22 cellular contexts compared by ENCODE assay signal in genomic region chr5:41094871-41095270, GRCh38. TPM values are rescaled to one million over a fixed set of nuclear protein-coding genes. Genes with fewer than 3 reads are reported as not detected.
DNase-seq lines count a peak whose midpoint lies in the region; ATAC-seq and TF ChIP-seq lines count a peak whose summit lies in the region.
"Had no signal": no experiment of that assay in that cellular context is flagged by ENCODE, and none has a peak within 500 bp of the region (broad histone marks: within the 10 kb centered on the region; RNA-seq: fewer than 3 reads in every experiment).

No MANE protein-coding gene starts in this region.

- H3K36me3 Mint-ChIP-seq in MCF 10A (ENCODE audit: insufficient read depth, unreplicated experiment) (no peaks in the 10 kb centered on the region), glutamatergic neuron (ENCODE audit: unreplicated experiment) (no peaks in the 10 kb centered on the region)
- H3K36me3 Mint-ChIP-seq: activated naive CD8-positive, alpha-beta T cell treated with anti-CD3 and anti-CD28 coated beads, Interleukin-2, amount 10 ng/mL, durations not matched to agents 7 days and 5 days had no signal

- no peaks in the 10 kb centered on the region for H3K27me3 Mint-ChIP-seq in MCF 10A (ENCODE audit: insufficient read depth, unreplicated experiment)
- H3K27me3 Mint-ChIP-seq in glutamatergic neuron (ENCODE audit: unreplicated experiment): no peaks in the 10 kb centered on the region
- H3K27me3 Mint-ChIP-seq: activated CD4-positive, alpha-beta memory T cell treated with anti-CD3 and anti-CD28 coated beads, Interleukin-2, amount 10 ng/mL, durations not matched to agents 7 days and 5 days; activated naive CD8-positive, alpha-beta T cell treated with anti-CD3 and anti-CD28 coated beads, Interleukin-2, amount 10 ng/mL, durations not matched to agents 7 days and 5 days; effector memory CD8-positive, alpha-beta T cell had no signal

- no peaks in the 10 kb centered on the region for H3K4me1 Mint-ChIP-seq in MCF 10A (ENCODE audit: insufficient read depth, unreplicated experiment)
- H3K4me1 Mint-ChIP-seq in glutamatergic neuron (ENCODE audit: low read depth, unreplicated experiment): no peaks in the 10 kb centered on the region
- H3K4me1 Mint-ChIP-seq: activated CD4-positive, alpha-beta memory T cell treated with anti-CD3 and anti-CD28 coated beads, Interleukin-2, amount 10 ng/mL, durations not matched to agents 7 days and 5 days; activated naive CD8-positive, alpha-beta T cell treated with anti-CD3 and anti-CD28 coated beads, Interleukin-2, amount 10 ng/mL, durations not matched to agents 7 days and 5 days had no signal

- peak; percentile 42 for DNase-seq in MCF 10A (ENCODE audit: unreplicated experiment)
- no peak for DNase-seq in breast epithelium (ENCODE audit: low spot score in 2 of 2)
- DNase-seq in LNCaP clone FGC (ENCODE audit: low read depth): peak; percentile 0
- DNase-seq in choroid plexus epithelial cell (ENCODE audit: low read depth): peak; percentile 27
- DNase-seq in renal cortical epithelial cell (ENCODE audit: low read depth): peak; percentile 6
- DNase-seq in GM20000 (ENCODE audit: low spot score): no peak
- DNase-seq in glutamatergic neuron: no peak
- DNase-seq: activated CD4-positive, alpha-beta memory T cell treated with anti-CD3 and anti-CD28 coated beads, Interleukin-2, amount 10 ng/mL, durations not matched to agents 7 days and 5 days; activated naive CD8-positive, alpha-beta T cell treated with anti-CD3 and anti-CD28 coated beads, Interleukin-2, amount 10 ng/mL, durations not matched to agents 7 days and 5 days; activated T-cell treated with anti-CD3 and anti-CD28 coated beads, Interleukin-2, amount 50 U/mL, for 72 hours; central memory CD4-positive, alpha-beta T cell; effector memory CD8-positive, alpha-beta T cell; GOT3; NCI-H1930; NCI-H510A; stimulated activated CD4-positive, alpha-beta T cell treated with anti-CD3 and anti-CD28 coated beads, Interleukin-4, amount 100 ng/mL, for 1 hour; transverse colon had no signal

- no peak for ATAC-seq in HG03571 (IDR thresholded peaks at IDR 0.05; ENCODE audit: unreplicated experiment)
- ATAC-seq: activated T-cell treated with anti-CD3 and anti-CD28 coated beads, Interleukin-2, amount 50 U/mL, for 72 hours; effector memory CD8-positive, alpha-beta T cell; sciatic nerve had no signal

- H3K4me1 ChIP-seq in breast epithelium: no peaks in the 10 kb centered on the region
- H3K4me1 ChIP-seq: neural progenitor cell, transverse colon had no signal

- no peak overlapping the region for H3K27ac ChIP-seq in breast epithelium
- H3K27ac ChIP-seq: neural progenitor cell, transverse colon had no signal

- H3K27ac Mint-ChIP-seq in MCF 10A (ENCODE audit: low read depth, unreplicated experiment) (no peak overlapping the region), glutamatergic neuron (ENCODE audit: unreplicated experiment) (no peak overlapping the region)
- H3K27ac Mint-ChIP-seq: activated CD4-positive, alpha-beta memory T cell treated with anti-CD3 and anti-CD28 coated beads, Interleukin-2, amount 10 ng/mL, durations not matched to agents 7 days and 5 days; activated naive CD8-positive, alpha-beta T cell treated with anti-CD3 and anti-CD28 coated beads, Interleukin-2, amount 10 ng/mL, durations not matched to agents 7 days and 5 days; activated T-cell treated with anti-CD3 and anti-CD28 coated beads, Interleukin-2, amount 50 U/mL, for 72 hours; effector memory CD8-positive, alpha-beta T cell; neural progenitor cell had no signal

- H3K4me3 Mint-ChIP-seq in MCF 10A (ENCODE audit: unreplicated experiment) (no peak overlapping the region), glutamatergic neuron (ENCODE audit: unreplicated experiment) (no peak overlapping the region)
- H3K4me3 Mint-ChIP-seq: activated CD4-positive, alpha-beta memory T cell treated with anti-CD3 and anti-CD28 coated beads, Interleukin-2, amount 10 ng/mL, durations not matched to agents 7 days and 5 days; activated naive CD8-positive, alpha-beta T cell treated with anti-CD3 and anti-CD28 coated beads, Interleukin-2, amount 10 ng/mL, durations not matched to agents 7 days and 5 days; activated T-cell treated with anti-CD3 and anti-CD28 coated beads, Interleukin-2, amount 50 U/mL, for 72 hours; effector memory CD8-positive, alpha-beta T cell; neural progenitor cell had no signal

- H3K27me3 ChIP-seq in breast epithelium: no peaks in the 10 kb centered on the region
- H3K27me3 ChIP-seq: neural progenitor cell, transverse colon had no signal

- TF ChIP-seq POLR2A in breast epithelium (IDR thresholded peaks at IDR 0.05): no peak

- TF ChIP-seq CTCF in MCF 10A (IDR thresholded peaks at IDR 0.05; ENCODE audit: unreplicated experiment): no peak
- TF ChIP-seq CTCF in breast epithelium (IDR thresholded peaks at IDR 0.05): no peak
- no peak for TF ChIP-seq CTCF in LNCaP clone FGC (IDR thresholded peaks at IDR 0.05; ENCODE audit: control insufficient read depth, extremely low read depth, insufficient read depth)
- TF ChIP-seq CTCF in choroid plexus epithelial cell (conservative IDR thresholded peaks at IDR 0.05; ENCODE audit: low read depth, low read length): no peak
- TF ChIP-seq CTCF in GM20000 (IDR thresholded peaks at IDR 0.05; ENCODE audit: extremely low read depth, missing control alignments): no peak
- no peak for TF ChIP-seq CTCF in glutamatergic neuron (IDR thresholded peaks at IDR 0.05; ENCODE audit: partially characterized antibody, unreplicated experiment)

- no peaks in the 10 kb centered on the region for H3K36me3 ChIP-seq in breast epithelium
- H3K36me3 ChIP-seq: neural progenitor cell, transverse colon had no signal

- H3K4me3 ChIP-seq in breast epithelium (no peak overlapping the region), LNCaP clone FGC (ENCODE audit: low read depth, low read length) (no peak overlapping the region), choroid plexus epithelial cell (ENCODE audit: low read depth, low read length) (no peak overlapping the region)
- H3K4me3 ChIP-seq: neural progenitor cell, transverse colon had no signal

- H3K9me3 Mint-ChIP-seq in MCF 10A (ENCODE audit: unreplicated experiment) (no peaks in the 10 kb centered on the region), glutamatergic neuron (ENCODE audit: unreplicated experiment) (no peaks in the 10 kb centered on the region)
- H3K9me3 Mint-ChIP-seq: activated CD4-positive, alpha-beta memory T cell treated with anti-CD3 and anti-CD28 coated beads, Interleukin-2, amount 10 ng/mL, durations not matched to agents 7 days and 5 days; activated naive CD8-positive, alpha-beta T cell treated with anti-CD3 and anti-CD28 coated beads, Interleukin-2, amount 10 ng/mL, durations not matched to agents 7 days and 5 days; activated T-cell treated with anti-CD3 and anti-CD28 coated beads, Interleukin-2, amount 50 U/mL, for 72 hours had no signal

- no peaks in the 10 kb centered on the region for H3K9me3 ChIP-seq in breast epithelium
- H3K9me3 ChIP-seq: transverse colon had no signal

- POLR2A ChIA-PET in MCF 10A (lab: Yijun Ruan, JAX): no interaction called here

- no TSS peak for BruUV-seq in MCF 10A (replicated peaks; lab: Mats Ljungman, UMichigan)

- intact Hi-C loops in MCF 10A (cut with micrococcal nuclease) (no loop called here), breast epithelium (cut with DNase I; ENCODE audit: low total_unique reads) (loop anchor here (5.0 kb wide), 1 partner anchor 1838 kb away; no protein-coding TSS in a partner anchor)

- CTCF ChIA-PET in MCF 10A (lab: Yijun Ruan, JAX): no interaction called here

RNA-seq across cellular contexts. Expression of gene MROH2B, which starts 23.7 kb away (rescaled TPM):
- total RNA-seq in MCF 10A (2022) (not detected in 2 replicates), breast epithelium (not detected), renal cortical epithelial cell (not detected in 2 replicates), glutamatergic neuron (ENCODE audit: unreplicated experiment) (not detected)
- total RNA-seq: activated CD4-positive, alpha-beta memory T cell treated with anti-CD3 and anti-CD28 coated beads, Interleukin-2, amount 10 ng/mL, durations not matched to agents 7 days and 5 days; activated naive CD8-positive, alpha-beta T cell treated with anti-CD3 and anti-CD28 coated beads, Interleukin-2, amount 10 ng/mL, durations not matched to agents 7 days and 5 days; activated T-cell treated with anti-CD3 and anti-CD28 coated beads, Interleukin-2, amount 50 U/mL, for 72 hours; fibroblast of villous mesenchyme; mesenteric fat pad; sciatic nerve; transverse colon had no signal

Comparison
In these comparisons a context has a peak if more than half of its experiments do, and no peak if none do; other contexts are left out.
1. DNase-seq: peak in MCF 10A (single experiment), LNCaP clone FGC (single experiment), choroid plexus epithelial cell (single experiment) and renal cortical epithelial cell (single experiment); none in breast epithelium (0 of 2), GM20000 (single experiment) and glutamatergic neuron (single experiment).